In genomic region chr1:41242645-41243171, GRCh38 we compare ENCODE assay signal across 8 cellular contexts. TPM values are rescaled to one million over a fixed set of nuclear protein-coding genes. Genes with fewer than 3 reads are reported as not detected.
DNase-seq lines count a peak whose midpoint lies in the region; ATAC-seq and TF ChIP-seq lines count a peak whose summit lies in the region.

No MANE protein-coding gene starts in this region.

- H3K36me3 ChIP-seq in OCI-LY3 (replicated peaks; ENCODE audit: low read depth, low read length) (no peaks in the 10 kb centered on the region), endocrine pancreas (ENCODE audit: control insufficient read depth, insufficient read depth, low read length) (no peaks in the 10 kb centered on the region)

- H3K4me2 ChIP-seq in OCI-LY3 (ENCODE audit: low read length), result peak overlapping the region; percentile 90

- H4K20me1 ChIP-seq in OCI-LY3 (ENCODE audit: insufficient read depth, low read length), result peaks cover 23% of the 10 kb centered on the region

- H3K9ac ChIP-seq in OCI-LY3 (ENCODE audit: low read length) (peak overlapping the region; percentile 97), endocrine pancreas (ENCODE audit: control insufficient read depth, insufficient read depth, low read length) (peak overlapping the region; percentile 48)

- H3K27ac Mint-ChIP-seq in neural crest cell (ENCODE audit: unreplicated experiment), result peak overlapping the region; percentile 14

- peak overlapping the region; percentile 85 for H2AFZ ChIP-seq in OCI-LY3 (ENCODE audit: low read depth, low read length)

- peak overlapping the region; percentile 93 for H3K27ac ChIP-seq in C4-2B
- H3K27ac ChIP-seq in OCI-LY3 (ENCODE audit: low read length), result peak overlapping the region; percentile 80

- peak overlapping the region; percentile 90 for H3K4me3 Mint-ChIP-seq in neural crest cell

- H3K79me2 ChIP-seq in OCI-LY3 (ENCODE audit: low read length), result peaks cover 52% of the 10 kb centered on the region

- no peak for DNase-seq in neural crest cell (ENCODE audit: low read depth, low spot score)
- no peak for DNase-seq in NCI-H524 treated with DMSO at 0.1 percent for 48 hours (lab: John Stamatoyannopoulos, UW)
- no peak for DNase-seq in NOMO-1 (lab: John Stamatoyannopoulos, UW; ENCODE audit: unreplicated experiment in 2 of 2)

- H3K27me3 Mint-ChIP-seq in neural crest cell (ENCODE audit: low read depth), result peaks cover 4% of the 10 kb centered on the region

- no peaks in the 10 kb centered on the region for H3K9me3 Mint-ChIP-seq in neural crest cell

- TF ChIP-seq CTCF in C4-2B (conservative IDR thresholded peaks at IDR 0.05) (no peak), OCI-LY3 (IDR thresholded peaks at IDR 0.05; ENCODE audit: low read depth, low read length) (no peak), neural crest cell (conservative IDR thresholded peaks at IDR 0.05) (no peak)

- H3K4me1 ChIP-seq in OCI-LY3 (ENCODE audit: low read length), result peaks cover 38% of the 10 kb centered on the region
- H3K4me1 ChIP-seq in endocrine pancreas (ENCODE audit: control insufficient read depth, insufficient read depth, low read length), result peaks cover 21% of the 10 kb centered on the region

- H3K9me3 ChIP-seq in OCI-LY3 (ENCODE audit: insufficient read depth, low read length) (no peaks in the 10 kb centered on the region), endocrine pancreas (ENCODE audit: control insufficient read depth, low read length) (no peaks in the 10 kb centered on the region)

- H3K4me3 ChIP-seq in OCI-LY3 (ENCODE audit: low read length) (peak overlapping the region; percentile 98), endocrine pancreas (ENCODE audit: control insufficient read depth, insufficient read depth, low read length) (no peak overlapping the region)

- ATAC-seq in GM21390 (IDR thresholded peaks at IDR 0.05; ENCODE audit: unreplicated experiment), result peak; percentile 7
- no peak for ATAC-seq in HG03196 (IDR thresholded peaks at IDR 0.05; ENCODE audit: unreplicated experiment)

- H3K27me3 ChIP-seq in OCI-LY3 (ENCODE audit: low read depth, low read length) (no peaks in the 10 kb centered on the region), endocrine pancreas (ENCODE audit: control insufficient read depth, insufficient read depth, low read length) (no peaks in the 10 kb centered on the region)

- no peaks in the 10 kb centered on the region for H3K36me3 Mint-ChIP-seq in neural crest cell (ENCODE audit: low read depth)

- peaks cover 20% of the 10 kb centered on the region for H3K4me1 Mint-ChIP-seq in neural crest cell

RNA-seq across cellular contexts. Expression of gene SCMH1, which starts 0.6 kb away (rescaled TPM):
- 45.8 and 50.6 TPM in 2 replicates for total RNA-seq in neural crest cell
